In the genomic region with DNA sequence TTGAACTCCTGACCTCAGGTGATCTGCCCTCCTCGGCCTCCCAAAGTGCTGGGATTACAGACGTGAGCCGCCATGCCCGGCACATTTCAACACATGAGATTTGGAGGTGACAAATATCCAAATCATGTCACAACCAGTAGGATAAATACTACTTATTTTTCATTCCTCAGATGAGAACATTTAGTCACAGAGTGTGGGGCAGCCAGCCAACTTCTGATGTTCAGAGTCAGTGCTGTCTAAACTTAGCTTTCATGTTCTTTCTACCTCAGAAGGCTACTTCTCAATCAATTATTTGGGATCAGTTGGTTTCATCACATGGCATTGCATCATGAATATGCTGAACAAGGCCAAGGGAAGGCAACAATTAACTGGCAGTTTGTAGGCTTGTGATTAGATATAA, we compare ENCODE assay signal across 12 cellular contexts.
DNase-seq lines count a peak whose midpoint lies in the region; FAIRE-seq and TF ChIP-seq lines count a peak whose summit lies in the region.
"Had no signal": no experiment of that assay in that cellular context is flagged by ENCODE, and none has a peak within 500 bp of the region (broad histone marks: within the 10 kb centered on the region; RNA-seq: fewer than 3 reads in every experiment).

No MANE protein-coding gene starts in this region.

- no peaks in the 10 kb centered on the region for H3K36me3 ChIP-seq in kidney (ENCODE audit: control insufficient read depth in 1 of 2, insufficient read depth in 2 of 2, low read length in 2 of 2)

- peaks cover 2% of the 10 kb centered on the region for H3K27me3 Mint-ChIP-seq in HFFc6 (ENCODE audit: insufficient read depth)

- no peaks in the 10 kb centered on the region for H3K9me3 ChIP-seq in kidney (ENCODE audit: control insufficient read depth in 1 of 2, low read length in 2 of 2)

- peak overlapping the region; percentile 49 for H3K4me3 ChIP-seq in coronary artery
- H3K4me3 ChIP-seq in kidney (ENCODE audit: low read length in 2 of 2), result peak overlapping the region in 1 of 2 donors; percentile 4

- peak overlapping the region; percentile 25 to 80 for H3K27ac ChIP-seq in coronary artery
- H3K27ac ChIP-seq in kidney (ENCODE audit: low read depth in 2 of 2, low read length in 2 of 2), result peak overlapping the region in 1 of 2 donors; percentile 53
- peak overlapping the region; percentile 7 for H3K27ac ChIP-seq in temporal lobe (ENCODE audit: low read depth, low read length)

- no peaks in the 10 kb centered on the region for H3K9me3 Mint-ChIP-seq in HFFc6

- TF ChIP-seq CTCF in HFFc6 (IDR thresholded peaks at IDR 0.05) (no peak), coronary artery (IDR thresholded peaks at IDR 0.05) (no peak), kidney (IDR thresholded peaks at IDR 0.05; ENCODE audit: borderline replicate concordance, extremely low read depth, insufficient read depth) (no peak)

- H3K4me1 Mint-ChIP-seq in HFFc6 (ENCODE audit: low read depth), result peaks cover 36% of the 10 kb centered on the region

- FAIRE-seq in kidney (lab: Jason Lieb, UNC), result no peak

- no peak overlapping the region for H3K27ac Mint-ChIP-seq in HFFc6

- no peak overlapping the region for H3K9ac ChIP-seq in kidney (ENCODE audit: low read length in 2 of 2)

- H3K4me3 Mint-ChIP-seq in HFFc6, result peak overlapping the region; percentile 77

- no peaks in the 10 kb centered on the region for H3K36me3 Mint-ChIP-seq in HFFc6 (ENCODE audit: low read depth)

- intact Hi-C loops in kidney (cut with DNase I), result no loop called here

- DNase-seq in HFFc6, result peak; percentile 41
- peak; percentile 89 for DNase-seq in coronary artery (ENCODE audit: low spot score)
- peak; percentile 73 for DNase-seq in kidney
- DNase-seq in NCI-H345 (lab: John Stamatoyannopoulos, UW), result no peak
- no peak for DNase-seq in NCI-H2196 treated with DMSO at 0.1 percent for 48 hours (lab: John Stamatoyannopoulos, UW; ENCODE audit: unreplicated experiment)
- DNase-seq in NCI-H1417 treated with DMSO at 0.1 percent for 48 hours (lab: John Stamatoyannopoulos, UW), result no peak
- no peak for DNase-seq in activated CD4-positive, CD25-positive, alpha-beta regulatory T cell treated with anti-CD3 and anti-CD28 coated beads, Interleukin-2, amount 50 U/mL, for 72 hours
- DNase-seq: activated CD8-positive, alpha-beta memory T cell treated with anti-CD3 and anti-CD28 coated beads, Interleukin-2, amount 50 U/mL, for 48 hours; retina; stimulated activated CD8-positive, alpha-beta memory T cell treated with anti-CD3 and anti-CD28 coated beads, Interleukin-4, amount 100 ng/mL, for 48 hours; T-helper 1 cell had no signal

- H3K4me1 ChIP-seq in kidney (ENCODE audit: control insufficient read depth in 1 of 2, insufficient read depth in 1 of 2, low read depth in 1 of 2, low read length in 2 of 2), result peaks cover 4% of the 10 kb centered on the region in 2 donors

Comparison
In these comparisons a context has a peak if more than half of its experiments do, and no peak if none do; other contexts are left out.
1. DNase-seq: peak in HFFc6 (single experiment), coronary artery (single experiment) and kidney (single experiment); none in NCI-H345 (single experiment), NCI-H2196 treated with DMSO at 0.1 percent for 48 hours (single experiment), NCI-H1417 treated with DMSO at 0.1 percent for 48 hours (single experiment) and activated CD4-positive, CD25-positive, alpha-beta regulatory T cell treated with anti-CD3 and anti-CD28 coated beads, Interleukin-2, amount 50 U/mL, for 72 hours (single experiment).